Comparison of ENCODE assay signal across 7 cellular contexts in the genomic region with DNA sequence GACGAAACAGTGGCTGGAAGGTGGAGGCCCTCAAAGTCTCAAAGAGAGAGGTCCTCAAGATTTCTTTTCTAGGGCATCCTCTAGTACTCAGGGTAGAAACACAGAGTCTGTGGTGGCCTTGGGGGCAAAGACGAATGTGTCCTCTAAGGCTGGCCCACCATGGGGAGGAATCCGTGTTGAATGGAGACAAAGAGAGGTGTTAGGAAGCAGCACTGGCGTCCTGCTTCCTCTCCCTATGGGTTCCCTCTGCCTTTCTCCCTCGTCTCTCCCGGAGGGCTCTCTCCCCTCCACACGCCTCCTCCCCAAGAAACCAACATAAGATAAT.
A peak's percentile ranks its signal among the peaks of the same experiment; 100 is the strongest.
DNase-seq lines count a peak whose midpoint lies in the region; ATAC-seq, FAIRE-seq and TF ChIP-seq lines count a peak whose summit lies in the region.

No MANE protein-coding gene starts in this region.

- peak overlapping the region; percentile 58 for H3K4me3 ChIP-seq in colonic mucosa

- peak overlapping the region; percentile 81 to 96 (median 90) for H3K4me3 Mint-ChIP-seq in naive B cell

- no peaks in the 10 kb centered on the region for H3K27me3 Mint-ChIP-seq in naive B cell

- no peaks in the 10 kb centered on the region for H3K36me3 ChIP-seq in colonic mucosa

- FAIRE-seq in urothelium cell line (lab: Jason Lieb, UNC) = no peak

- intact Hi-C loops in colonic mucosa (cut with DNase I) = loop anchor here (10.0 kb wide), 1 partner anchor 288 kb away; no protein-coding TSS in a partner anchor

- ATAC-seq in GM19351 (IDR thresholded peaks at IDR 0.05; ENCODE audit: unreplicated experiment) = peak; percentile 2
- peak; percentile 2 for ATAC-seq in HG03521 (IDR thresholded peaks at IDR 0.05; ENCODE audit: unreplicated experiment)
- ATAC-seq in naive B cell (ENCODE audit: low read depth in 2 of 2) = peak in 1 of 2 donors; percentile 8

- no peaks in the 10 kb centered on the region for H3K4me1 ChIP-seq in colonic mucosa

- no peak for DNase-seq in colonic mucosa
- no peak for DNase-seq in naive B cell
- no peak for DNase-seq in activated CD4-positive, CD25-positive, alpha-beta regulatory T cell (lab: John Stamatoyannopoulos, UW)
- DNase-seq in GDM1 (lab: John Stamatoyannopoulos, UW) = no peak
- DNase-seq in urothelium cell line (ENCODE audit: low spot score) = no peak

- TF ChIP-seq CTCF in colonic mucosa (IDR thresholded peaks at IDR 0.05) = no peak

- H3K27ac ChIP-seq in colonic mucosa = peak overlapping the region; percentile 66

- H3K9ac ChIP-seq in colonic mucosa (ENCODE audit: low read depth in 2 of 2, low read length in 2 of 2) = peak overlapping the region; percentile 59 to 70

- no peaks in the 10 kb centered on the region for H3K27me3 ChIP-seq in colonic mucosa

- no peaks in the 10 kb centered on the region for H3K36me3 Mint-ChIP-seq in naive B cell

- H3K4me1 Mint-ChIP-seq in naive B cell = peaks cover 24 to 40% (median 29%) of the 10 kb centered on the region in 3 donors

- H3K27ac Mint-ChIP-seq in naive B cell = peak overlapping the region; percentile 81 to 92 (median 86)

- no peaks in the 10 kb centered on the region for H3K9me3 ChIP-seq in colonic mucosa

- no peaks in the 10 kb centered on the region for H3K9me3 Mint-ChIP-seq in naive B cell
